18 cellular contexts compared by ENCODE assay signal in genomic region chr13:97234742-97235141, GRCh38. TPM values are rescaled to one million over a fixed set of nuclear protein-coding genes. Genes with fewer than 3 reads are reported as not detected.
DNase-seq lines count a peak whose midpoint lies in the region; ATAC-seq and TF ChIP-seq lines count a peak whose summit lies in the region.
"Had no signal": no experiment of that assay in that cellular context is flagged by ENCODE, and none has a peak within 500 bp of the region (broad histone marks: within the 10 kb centered on the region; RNA-seq: fewer than 3 reads in every experiment).

No MANE protein-coding gene starts in this region.

- intact Hi-C loops in psoas muscle (cut with DNase I) = loop anchor here in 1 of 2 donors (5.0 kb wide), 1 partner anchor 68 kb away; no protein-coding TSS in a partner anchor

- no peak for TF ChIP-seq CTCF in psoas muscle (IDR thresholded peaks at IDR 0.05)

- peak overlapping the region; percentile 2 for H3K27ac ChIP-seq in cingulate gyrus (ENCODE audit: low read depth, low read length)
- H3K27ac ChIP-seq in layer of hippocampus (ENCODE audit: low read depth, low read length) = peak overlapping the region; percentile 22
- peak overlapping the region; percentile 53 for H3K27ac ChIP-seq in psoas muscle
- H3K27ac ChIP-seq: spleen had no signal

- H3K27me3 Mint-ChIP-seq in immature natural killer cell (ENCODE audit: low read depth in 3 of 3) = peaks cover 0 to 1% (median 0%) of the 10 kb centered on the region in 3 donors
- H3K27me3 Mint-ChIP-seq: dendritic cell treated with granulocyte-macrophage colony-stimulating factor and Interleukin-4, amounts not matched to agents 40 ng/mL and 50 ng/mL, for 4 days had no signal

- ATAC-seq in psoas muscle (no peak), GM21390 (IDR thresholded peaks at IDR 0.05; ENCODE audit: unreplicated experiment) (no peak)

- H3K36me3 ChIP-seq in psoas muscle (ENCODE audit: insufficient read depth in 1 of 2, low read depth in 1 of 2) = peaks cover 0 to 15% of the 10 kb centered on the region in 2 donors

- no peak overlapping the region for H3K4me3 Mint-ChIP-seq in immature natural killer cell
- H3K4me3 Mint-ChIP-seq: dendritic cell treated with granulocyte-macrophage colony-stimulating factor and Interleukin-4, amounts not matched to agents 40 ng/mL and 50 ng/mL, for 4 days had no signal

- H3K4me3 ChIP-seq in psoas muscle = no peak overlapping the region
- H3K4me3 ChIP-seq: spleen had no signal

- no peaks in the 10 kb centered on the region for H3K9me3 Mint-ChIP-seq in immature natural killer cell
- H3K9me3 Mint-ChIP-seq: dendritic cell treated with granulocyte-macrophage colony-stimulating factor and Interleukin-4, amounts not matched to agents 40 ng/mL and 50 ng/mL, for 4 days had no signal

- WGBS in psoas muscle, 3 donors = 76 to 84% (median 80%) methylated on average over 13 of the region's 13 CpGs

- H3K27me3 ChIP-seq in layer of hippocampus (ENCODE audit: control insufficient read depth, insufficient read depth, low read length) (no peaks in the 10 kb centered on the region), psoas muscle (ENCODE audit: insufficient read depth in 3 of 3, low read length in 2 of 3) (no peaks in the 10 kb centered on the region)

- peaks cover 6 to 18% (median 14%) of the 10 kb centered on the region in 3 donors for H3K36me3 Mint-ChIP-seq in immature natural killer cell

- H3K4me1 Mint-ChIP-seq in immature natural killer cell = peaks cover 56 to 89% of the 10 kb centered on the region in 2 donors

- H3K9me3 ChIP-seq in psoas muscle = no peaks in the 10 kb centered on the region
- H3K9me3 ChIP-seq: spleen had no signal

- DNase-seq in HT-29 (ENCODE audit: low spot score) (peak; percentile 94), psoas muscle (no peak), T1000 (lab: John Stamatoyannopoulos, UW) (no peak), NCI-H748 treated with DMSO at 0.1 percent for 48 hours (lab: John Stamatoyannopoulos, UW) (no peak), immature natural killer cell (no peak)
- DNase-seq: activated effector memory CD4-positive, alpha-beta T cell treated with Interleukin-2 at 50 U/mL for 16 hours; amygdala; EL; mesendoderm; NCI-H510A; OCI-M1; spleen; stimulated activated naive CD4-positive, alpha-beta T cell; T-helper 1 cell had no signal

- no peak overlapping the region for H3K27ac Mint-ChIP-seq in immature natural killer cell
- H3K27ac Mint-ChIP-seq: dendritic cell treated with granulocyte-macrophage colony-stimulating factor and Interleukin-4, amounts not matched to agents 40 ng/mL and 50 ng/mL, for 4 days had no signal

- peaks cover 82% of the 10 kb centered on the region for H3K4me1 ChIP-seq in psoas muscle

RNA-seq across cellular contexts. Expression of gene MBNL2, which starts 12.6 kb away (rescaled TPM):
- 34.2 and 35.7 TPM in 2 replicates for total RNA-seq in HT-29 (2014; rRNA removed; shearing (Covaris generic))
- total RNA-seq in psoas muscle = 10 to 100 TPM; 54.3 to 93.1 (median 77.8) TPM
- polyA plus RNA-seq in psoas muscle (10 to 100 TPM; 13.3 to 61.9 (median 27.4) TPM), immature natural killer cell (10 to 100 TPM; 11.7 to 19.4 (median 18.6) TPM)

Comparison
In these comparisons a context has a peak if more than half of its experiments do, and no peak if none do; other contexts are left out.
1. H3K27ac ChIP-seq: peak in every context shown above with its lines; median percentile 53 in psoas muscle; 22 in layer of hippocampus; 2 in cingulate gyrus.